Comparison of ENCODE assay signal across 2 cellular contexts in the genomic region with DNA sequence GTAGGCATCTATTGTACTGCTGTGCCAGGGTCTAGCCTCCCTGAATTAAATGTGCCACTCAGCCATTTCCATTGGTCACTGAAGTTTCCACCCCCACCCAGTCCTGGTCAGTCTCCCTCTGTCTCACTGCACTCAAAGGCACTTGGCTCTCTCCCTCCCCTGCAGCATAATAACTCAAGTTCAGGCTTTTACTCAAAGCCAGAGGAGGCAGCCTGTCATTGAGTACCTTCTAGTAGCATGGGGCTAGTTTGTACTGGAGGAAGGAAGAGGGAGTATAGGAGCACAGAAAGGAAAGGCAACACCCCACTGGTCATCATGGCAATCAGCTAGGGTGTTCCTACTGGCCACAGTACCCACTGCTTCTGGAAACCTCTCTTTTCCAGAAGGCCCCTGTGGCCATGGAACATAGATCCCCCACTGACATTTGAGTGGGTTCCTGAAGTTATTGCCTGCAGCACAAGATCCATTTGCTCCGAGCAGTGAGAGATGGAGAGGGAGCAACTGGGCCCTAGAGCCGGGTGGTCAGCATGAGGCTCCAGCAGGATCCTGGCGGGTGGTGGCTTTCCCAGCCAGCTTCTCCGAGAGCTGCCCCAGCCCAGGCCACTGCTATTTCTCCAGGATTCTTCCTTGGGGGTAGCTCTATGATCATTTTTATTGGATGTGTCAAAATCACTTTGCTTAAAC.
TF ChIP-seq lines count a peak whose summit lies in the region.

No MANE protein-coding gene starts in this region.

TF ChIP-seq in A549, 52 proteins besides CTCF, POLR2A, EP300 and RAD21 (continued from another document):
- no peak for TF ChIP-seq FOSL2 (IDR thresholded peaks at IDR 0.05)
- no peak for TF ChIP-seq FOSL2 (CRISPR knock-in tag; IDR thresholded peaks at IDR 0.05)
- TF ChIP-seq GATA3 (IDR thresholded peaks at IDR 0.05; ENCODE audit: borderline replicate concordance), result no peak
- no peak for TF ChIP-seq TP53 (CRISPR knock-in tag; IDR thresholded peaks at IDR 0.05)
- TF ChIP-seq RCOR1 (IDR thresholded peaks at IDR 0.05; ENCODE audit: low read depth, low read length), result no peak
TF ChIP-seq in A549: peak in this region for 0.

TF ChIP-seq in K562, 482 proteins besides CTCF, POLR2A, EP300 and RAD21 (continued from another document):
- TF ChIP-seq, protein P1, sequence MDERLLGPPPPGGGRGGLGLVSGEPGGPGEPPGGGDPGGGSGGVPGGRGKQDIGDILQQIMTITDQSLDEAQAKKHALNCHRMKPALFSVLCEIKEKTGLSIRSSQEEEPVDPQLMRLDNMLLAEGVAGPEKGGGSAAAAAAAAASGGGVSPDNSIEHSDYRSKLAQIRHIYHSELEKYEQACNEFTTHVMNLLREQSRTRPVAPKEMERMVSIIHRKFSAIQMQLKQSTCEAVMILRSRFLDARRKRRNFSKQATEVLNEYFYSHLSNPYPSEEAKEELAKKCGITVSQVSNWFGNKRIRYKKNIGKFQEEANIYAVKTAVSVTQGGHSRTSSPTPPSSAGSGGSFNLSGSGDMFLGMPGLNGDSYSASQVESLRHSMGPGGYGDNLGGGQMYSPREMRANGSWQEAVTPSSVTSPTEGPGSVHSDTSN (CRISPR knock-in tag; IDR thresholded peaks at IDR 0.05; ENCODE audit: low read depth), result no peak
- TF ChIP-seq, protein P1 (tag; conservative IDR thresholded peaks at IDR 0.05; ENCODE audit: low read depth), result 0 out of 2 replicates have a peak, but pooled peaks have one; percentile 13
- TF ChIP-seq TGIF2 (CRISPR knock-in tag; IDR thresholded peaks at IDR 0.05) (no peak), SMC3 (conservative IDR thresholded peaks at IDR 0.05; ENCODE audit: insufficient read depth, low read depth, low read length) (no peak)
